Comparison of ENCODE assay signal across 1 cellular context in the genomic region with DNA sequence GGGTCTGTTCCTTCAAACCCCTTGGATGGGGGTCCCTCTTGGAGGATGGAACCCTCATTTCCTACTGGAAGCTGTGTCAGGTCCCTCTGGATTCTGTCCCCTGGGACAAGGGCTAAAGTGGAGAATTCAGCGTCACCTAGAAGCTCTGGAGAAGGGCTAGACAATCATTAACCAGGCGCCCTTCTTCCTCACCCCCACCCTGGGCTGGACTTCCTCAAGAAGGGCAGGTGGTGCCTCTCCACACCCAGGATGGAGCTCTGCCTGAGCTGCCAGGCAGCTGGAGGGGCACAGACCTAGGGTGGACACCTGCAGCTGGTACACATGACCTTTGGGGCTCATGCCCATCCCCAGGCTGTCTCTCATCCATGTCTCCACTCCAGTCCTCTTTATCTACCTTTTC.
TF ChIP-seq lines count a peak whose summit lies in the region.

No MANE protein-coding gene starts in this region.

TF ChIP-seq in A549, 52 proteins besides CTCF, POLR2A, EP300 and RAD21:
- TF ChIP-seq NFE2L2 (conservative IDR thresholded peaks at IDR 0.05; ENCODE audit: low read length) (no peak), MAX (IDR thresholded peaks at IDR 0.05) (no peak)
